15 cellular contexts compared by ENCODE assay signal in genomic region chr2:240588669-240589068, GRCh38. TPM values are rescaled to one million over a fixed set of nuclear protein-coding genes. Genes with fewer than 3 reads are reported as not detected.
A peak's percentile ranks its signal among the peaks of the same experiment; 100 is the strongest.
DNase-seq lines count a peak whose midpoint lies in the region; ATAC-seq and TF ChIP-seq lines count a peak whose summit lies in the region.
"Had no signal": no experiment of that assay in that cellular context is flagged by ENCODE, and none has a peak within 500 bp of the region (broad histone marks: within the 10 kb centered on the region; RNA-seq: fewer than 3 reads in every experiment).

No MANE protein-coding gene starts in this region.

- H3K36me3 Mint-ChIP-seq in CD4-positive, alpha-beta memory T cell: peaks cover 9 to 40% of the 10 kb centered on the region in 2 donors
- H3K36me3 Mint-ChIP-seq in H9 (ENCODE audit: insufficient read depth in 1 of 3, low read depth in 3 of 3): peaks cover 12 to 30% (median 13%) of the 10 kb centered on the region in 3 experiments
- peaks cover 4% of the 10 kb centered on the region for H3K36me3 Mint-ChIP-seq in activated naive CD8-positive, alpha-beta T cell treated with anti-CD3 and anti-CD28 coated beads, Interleukin-2, amount 10 ng/mL, durations not matched to agents 7 days and 5 days
- peaks cover 0 to 23% (median 0%) of the 10 kb centered on the region in 3 donors for H3K36me3 Mint-ChIP-seq in naive thymus-derived CD8-positive, alpha-beta T cell

- H4K91ac ChIP-seq in H9 (ENCODE audit: insufficient read length, low read depth, low read length): no peak overlapping the region

- H4K5ac ChIP-seq in H9 (ENCODE audit: insufficient read length, low read depth, low read length): no peak overlapping the region

- intact Hi-C loops in CD4-positive, alpha-beta memory T cell (cut with micrococcal nuclease): no loop called here
- intact Hi-C loops in prostate gland (cut with DNase I): no loop called here

- no peak for ATAC-seq in activated naive CD8-positive, alpha-beta T cell treated with anti-CD3 and anti-CD28 coated beads, Interleukin-2, amount 10 ng/mL, durations not matched to agents 7 days and 5 days (ENCODE audit: low read depth)
- ATAC-seq in naive thymus-derived CD8-positive, alpha-beta T cell: no peak

- no peak overlapping the region for H3K14ac ChIP-seq in H9 (ENCODE audit: insufficient read depth, low read length)

- no peaks in the 10 kb centered on the region for H3K9me3 Mint-ChIP-seq in CD4-positive, alpha-beta memory T cell
- H3K9me3 Mint-ChIP-seq in H9: peaks cover 0 to 2% of the 10 kb centered on the region in 2 experiments; a peak in 1 of 5 replicates
- no peaks in the 10 kb centered on the region for H3K9me3 Mint-ChIP-seq in activated naive CD8-positive, alpha-beta T cell treated with anti-CD3 and anti-CD28 coated beads, Interleukin-2, amount 10 ng/mL, durations not matched to agents 7 days and 5 days
- H3K9me3 Mint-ChIP-seq in naive thymus-derived CD8-positive, alpha-beta T cell: no peaks in the 10 kb centered on the region
- H3K9me3 Mint-ChIP-seq: IgD-negative memory B cell had no signal

- no peak overlapping the region for H3K56ac ChIP-seq in H9 (ENCODE audit: insufficient read length, low read depth, low read length)

- H2BK15ac ChIP-seq in H9 (ENCODE audit: low read depth, low read length): no peak overlapping the region

- CTCF ChIA-PET in CD4-positive, alpha-beta memory T cell (lab: Charles Lee; ENCODE audit: partially characterized antibody): interaction anchor here (1.2 to 5.3 kb wide), 3 partner anchors 9 to 75 kb away, joined by 6 to 61 read pairs (median 12); no protein-coding TSS in a partner anchor

- peaks cover 5% of the 10 kb centered on the region for H3K79me1 ChIP-seq in H9 (ENCODE audit: insufficient read depth, low read depth, low read length, poor library complexity, severe bottlenecking)

- H3K4ac ChIP-seq in H9 (ENCODE audit: low read depth, low read length): no peak overlapping the region

- H2AFZ ChIP-seq in H9 (ENCODE audit: low read length): no peak overlapping the region

- H3K4me1 ChIP-seq in CD4-positive, alpha-beta memory T cell (ENCODE audit: insufficient read depth, low read length): peaks cover 38% of the 10 kb centered on the region
- H3K4me1 ChIP-seq in H9 (ENCODE audit: insufficient read depth, low read length): peaks cover 12% of the 10 kb centered on the region
- peaks cover 19% of the 10 kb centered on the region for H3K4me1 ChIP-seq in prostate gland (replicated peaks)

- no peak overlapping the region for H3K18ac ChIP-seq in H9 (ENCODE audit: insufficient read length, low read depth, low read length)

- H3K4me3 ChIP-seq in CD4-positive, alpha-beta memory T cell (ENCODE audit: low read length in 2 of 2): no peak overlapping the region
- H3K4me3 ChIP-seq in prostate gland: no peak overlapping the region
- H3K4me3 ChIP-seq: smooth muscle cell had no signal

- no peak overlapping the region for H2BK20ac ChIP-seq in H9 (ENCODE audit: low read depth, low read length, poor library complexity, severe bottlenecking)

- no peaks in the 10 kb centered on the region for H4K20me1 ChIP-seq in H9 (ENCODE audit: control insufficient read depth, insufficient read depth, insufficient read length)

- H3K27me3 ChIP-seq in CD4-positive, alpha-beta memory T cell (ENCODE audit: insufficient read depth, low read length): no peaks in the 10 kb centered on the region
- H3K27me3 ChIP-seq in H9 (ENCODE audit: insufficient read depth, low read length) (no peaks in the 10 kb centered on the region), prostate gland (replicated peaks; ENCODE audit: insufficient read depth) (no peaks in the 10 kb centered on the region)
- H3K27me3 ChIP-seq: transverse colon had no signal

- peaks cover 14% of the 10 kb centered on the region for H3K23me2 ChIP-seq in H9 (ENCODE audit: insufficient read length, low read depth, low read length, poor library complexity, severe bottlenecking)

- H3K36me3 ChIP-seq in CD4-positive, alpha-beta memory T cell (ENCODE audit: insufficient read depth, low read length): peaks cover 36% of the 10 kb centered on the region
- H3K36me3 ChIP-seq in prostate gland: no peaks in the 10 kb centered on the region

- H3T11ph ChIP-seq in H9 (ENCODE audit: low read length): no peak overlapping the region

- no peak overlapping the region for H4K8ac ChIP-seq in H9 (replicated peaks; ENCODE audit: insufficient read length, low read depth, low read length)

- H2AK5ac ChIP-seq in H9 (ENCODE audit: insufficient read length, low read length): no peak overlapping the region

- H3K27me3 Mint-ChIP-seq in CD4-positive, alpha-beta memory T cell: no peaks in the 10 kb centered on the region
- no peaks in the 10 kb centered on the region; the same call in 1 of the 2 replicates for H3K27me3 Mint-ChIP-seq in H9 (ENCODE audit: low read depth)
- H3K27me3 Mint-ChIP-seq in activated naive CD8-positive, alpha-beta T cell treated with anti-CD3 and anti-CD28 coated beads, Interleukin-2, amount 10 ng/mL, durations not matched to agents 7 days and 5 days: no peaks in the 10 kb centered on the region
- H3K27me3 Mint-ChIP-seq in naive thymus-derived CD8-positive, alpha-beta T cell: no peaks in the 10 kb centered on the region
- H3K27me3 Mint-ChIP-seq: IgD-negative memory B cell had no signal

- TF ChIP-seq CTCF in H9 (conservative IDR thresholded peaks at IDR 0.05) (no peak), prostate gland (IDR thresholded peaks at IDR 0.05) (no peak)

- no peak overlapping the region for H2BK120ac ChIP-seq in H9 (ENCODE audit: low read depth, low read length, poor library complexity, severe bottlenecking)

- H3K9me3 ChIP-seq in CD4-positive, alpha-beta memory T cell (ENCODE audit: control insufficient read depth in 1 of 2, low read length in 2 of 2): no peaks in the 10 kb centered on the region
- H3K9me3 ChIP-seq in H9 (ENCODE audit: control insufficient read depth, low read depth, low read length) (no peaks in the 10 kb centered on the region), prostate gland (no peaks in the 10 kb centered on the region)
- H3K9me3 ChIP-seq: transverse colon had no signal

- H3K79me2 ChIP-seq in H9 (ENCODE audit: insufficient read depth, low read length): peaks cover 13% of the 10 kb centered on the region

- no peak overlapping the region for H3K4me2 ChIP-seq in H9 (ENCODE audit: insufficient read depth, insufficient read length, low read length)

- no peak overlapping the region for H3K23ac ChIP-seq in H9 (ENCODE audit: insufficient read length, low read depth, low read length)

- H3K4me3 Mint-ChIP-seq in CD4-positive, alpha-beta memory T cell: peak overlapping the region; percentile 34 to 98 (median 94)
- H3K4me3 Mint-ChIP-seq in H9: peak overlapping the region; percentile 95 to 97; a peak in 3 of 5 replicates
- H3K4me3 Mint-ChIP-seq in activated naive CD8-positive, alpha-beta T cell treated with anti-CD3 and anti-CD28 coated beads, Interleukin-2, amount 10 ng/mL, durations not matched to agents 7 days and 5 days: peak overlapping the region; percentile 95
- H3K4me3 Mint-ChIP-seq in naive thymus-derived CD8-positive, alpha-beta T cell: peak overlapping the region; percentile 2 to 96 (median 94)

- no peak overlapping the region for H2BK5ac ChIP-seq in H9 (ENCODE audit: insufficient read length, low read length)

- peak overlapping the region; percentile 62 to 95 (median 73) for H3K27ac Mint-ChIP-seq in CD4-positive, alpha-beta memory T cell
- H3K27ac Mint-ChIP-seq in H9: 0 out of 7 replicates have a peak overlapping the region, but pooled peaks of 1 of the 3 experiments have one; percentile 6
- peak overlapping the region; percentile 17 for H3K27ac Mint-ChIP-seq in activated naive CD8-positive, alpha-beta T cell treated with anti-CD3 and anti-CD28 coated beads, Interleukin-2, amount 10 ng/mL, durations not matched to agents 7 days and 5 days
- peak overlapping the region in 8 of 10 donors; percentile 28 to 97 (median 81) for H3K27ac Mint-ChIP-seq in naive thymus-derived CD8-positive, alpha-beta T cell

- no peak overlapping the region for H3K27ac ChIP-seq in CD4-positive, alpha-beta memory T cell (ENCODE audit: low read depth, low read length)
- no peak overlapping the region for H3K27ac ChIP-seq in H9 (ENCODE audit: insufficient read length, low read depth, low read length)
- no peak overlapping the region for H3K27ac ChIP-seq in prostate gland
- H3K27ac ChIP-seq: transverse colon had no signal

- DNase-seq in CD4-positive, alpha-beta memory T cell: no peak
- DNase-seq in H9 (no peak), NCI-H187 (lab: John Stamatoyannopoulos, UW) (no peak), NOMO-1 treated with DMSO at 0.1 percent for 48 hours (lab: John Stamatoyannopoulos, UW; ENCODE audit: unreplicated experiment) (no peak), prostate gland (ENCODE audit: low spot score) (no peak), Ammon's horn (ENCODE audit: low spot score) (no peak)
- DNase-seq in activated naive CD8-positive, alpha-beta T cell treated with anti-CD3 and anti-CD28 coated beads, Interleukin-2, amount 10 ng/mL, durations not matched to agents 7 days and 5 days: no peak
- DNase-seq in naive thymus-derived CD8-positive, alpha-beta T cell: peak in 1 of 10 donors; percentile 22
- DNase-seq: activated CD4-positive, alpha-beta T cell treated with anti-CD3 and anti-CD28 coated beads, Interleukin-2, amount 50 U/mL, for 48 hours; effector CD4-positive, alpha-beta T cell; foreskin melanocyte; islet precursor cell; transverse colon had no signal

- no peak overlapping the region for H2BK12ac ChIP-seq in H9 (ENCODE audit: insufficient read length, low read depth, low read length)

- peaks cover 23 to 46% (median 33%) of the 10 kb centered on the region in 4 donors for H3K4me1 Mint-ChIP-seq in CD4-positive, alpha-beta memory T cell
- H3K4me1 Mint-ChIP-seq in H9: peaks cover 23 to 27% of the 10 kb centered on the region in 2 experiments
- peaks cover 37% of the 10 kb centered on the region for H3K4me1 Mint-ChIP-seq in activated naive CD8-positive, alpha-beta T cell treated with anti-CD3 and anti-CD28 coated beads, Interleukin-2, amount 10 ng/mL, durations not matched to agents 7 days and 5 days
- H3K4me1 Mint-ChIP-seq in naive thymus-derived CD8-positive, alpha-beta T cell: peaks cover 31 to 70% (median 43%) of the 10 kb centered on the region in 4 donors

- no peak for TF ChIP-seq POLR2A in prostate gland (IDR thresholded peaks at IDR 0.05)

- WGBS in H9 (ENCODE audit: extremely low coverage, insufficient read length, low lambda C conversion rate): 100% methylated on average over 1 of the region's 4 CpGs
- WGBS in prostate gland: 74% methylated on average over 4 of the region's 4 CpGs

- H3K9ac ChIP-seq in H9 (ENCODE audit: extremely low read depth, insufficient read length, low read length): no peak overlapping the region

- POLR2A ChIA-PET in CD4-positive, alpha-beta memory T cell (lab: Charles Lee; ENCODE audit: partially characterized antibody): interaction anchor here (1.4 to 7.7 kb wide), 3 partner anchors 11 to 35 kb away, joined by 3 to 461 read pairs (median 69); partner anchors contain the start of genes DUSP28, GPR35 and RNPEPL1
- POLR2A ChIA-PET in activated naive CD8-positive, alpha-beta T cell treated with anti-CD3 and anti-CD28 coated beads, Interleukin-2, amount 10 ng/mL, durations not matched to agents 7 days and 5 days (lab: Charles Lee): interaction anchor here (1.0 to 10.2 kb wide), 5 partner anchors 16 to 33 kb away, joined by 3 to 178 read pairs (median 41); partner anchors contain the start of gene RNPEPL1
- POLR2A ChIA-PET in naive thymus-derived CD8-positive, alpha-beta T cell (lab: Charles Lee): interaction anchor here (0.8 to 11.3 kb wide), 2 partner anchors 24 to 55 kb away, joined by 3 to 461 read pairs; partner anchors contain the start of genes ANKMY1, DUSP28 and RNPEPL1

RNA-seq across cellular contexts. Expression of gene CAPN10, which starts 2.1 kb away (rescaled TPM):
- total RNA-seq in CD4-positive, alpha-beta memory T cell: 10 to 100 TPM; 80.6 to 83.0 TPM
- polyA plus RNA-seq in CD4-positive, alpha-beta memory T cell: 10 to 100 TPM in 1 of 2 donors, 1 to 10 TPM in 1; 9.9 to 18.7 TPM
- 45.0 and 47.4 TPM in 2 replicates for total RNA-seq in H9 (2021)
- 10 to 100 TPM; 72.3 to 74.2 TPM for total RNA-seq in activated naive CD8-positive, alpha-beta T cell treated with anti-CD3 and anti-CD28 coated beads, Interleukin-2, amount 10 ng/mL, durations not matched to agents 7 days and 5 days
- total RNA-seq in naive thymus-derived CD8-positive, alpha-beta T cell: 10 to 100 TPM; 91.1 to 93.2 TPM
- polyA plus RNA-seq in naive thymus-derived CD8-positive, alpha-beta T cell: 10 to 100 TPM in 1 of 3 donors, 1 to 10 TPM in 2; 6.7 to 21.4 (median 9.8) TPM
- 10 to 100 TPM; 25.5 to 68.4 TPM for total RNA-seq in prostate gland

RNA-seq across cellular contexts. Expression of gene RNPEPL1, which starts 20.4 kb away (rescaled TPM):
- total RNA-seq in CD4-positive, alpha-beta memory T cell: 100 to 1,000 TPM; 140 to 145 TPM
- 100 to 1,000 TPM in 1 of 2 donors, 10 to 100 TPM in 1; 13.6 to 100 TPM for polyA plus RNA-seq in CD4-positive, alpha-beta memory T cell
- total RNA-seq in H9 (2021) (22.5 and 24.7 TPM in 2 replicates), prostate gland (10 to 100 TPM; 36.9 to 94.7 TPM)
- 100 to 1,000 TPM; 124 TPM for total RNA-seq in activated naive CD8-positive, alpha-beta T cell treated with anti-CD3 and anti-CD28 coated beads, Interleukin-2, amount 10 ng/mL, durations not matched to agents 7 days and 5 days
- 100 to 1,000 TPM; 121 to 123 TPM for total RNA-seq in naive thymus-derived CD8-positive, alpha-beta T cell
- 10 to 100 TPM; 17.8 to 67.0 (median 39.8) TPM for polyA plus RNA-seq in naive thymus-derived CD8-positive, alpha-beta T cell

RNA-seq across cellular contexts. Expression of gene DUSP28, which starts 28.5 kb away (rescaled TPM):
- total RNA-seq in CD4-positive, alpha-beta memory T cell: 10 to 100 TPM; 16.3 to 19.4 TPM
- 10 to 100 TPM; 18.2 to 18.5 TPM for polyA plus RNA-seq in CD4-positive, alpha-beta memory T cell
- total RNA-seq in H9 (2021): 1.6 and 2.9 TPM in 2 replicates
- total RNA-seq in activated naive CD8-positive, alpha-beta T cell treated with anti-CD3 and anti-CD28 coated beads, Interleukin-2, amount 10 ng/mL, durations not matched to agents 7 days and 5 days: 10 to 100 TPM; 12.3 to 13.8 TPM
- total RNA-seq in naive thymus-derived CD8-positive, alpha-beta T cell: 10 to 100 TPM; 23.2 to 24.0 TPM
- 10 to 100 TPM; 18.8 to 23.9 (median 22.9) TPM for polyA plus RNA-seq in naive thymus-derived CD8-positive, alpha-beta T cell
- total RNA-seq in prostate gland: 10 to 100 TPM; 18.4 to 18.6 TPM

RNA-seq across cellular contexts. Expression of gene ANKMY1, which starts 30.9 kb away (rescaled TPM):
- 10 to 100 TPM; 71.4 to 84.8 TPM for total RNA-seq in CD4-positive, alpha-beta memory T cell
- polyA plus RNA-seq in CD4-positive, alpha-beta memory T cell: 10 to 100 TPM in 1 of 2 donors, 1 to 10 TPM in 1; 9.4 to 15.2 TPM
- 8.6 and 13.7 TPM in 2 replicates for total RNA-seq in H9 (2021)
- total RNA-seq in activated naive CD8-positive, alpha-beta T cell treated with anti-CD3 and anti-CD28 coated beads, Interleukin-2, amount 10 ng/mL, durations not matched to agents 7 days and 5 days: 10 to 100 TPM; 50.9 to 53.2 TPM
- total RNA-seq in naive thymus-derived CD8-positive, alpha-beta T cell: 10 to 100 TPM; 69.1 to 69.7 TPM
- polyA plus RNA-seq in naive thymus-derived CD8-positive, alpha-beta T cell: 10 to 100 TPM in 2 of 3 donors, 1 to 10 TPM in 1; 9.1 to 16.8 (median 10.3) TPM
- total RNA-seq in prostate gland: 10 to 100 TPM; 22.7 to 31.4 TPM

RNA-seq across cellular contexts. Expression of gene GPR35, which starts 36.6 kb away (rescaled TPM):
- 1 to 10 TPM; 6.3 to 6.8 TPM for total RNA-seq in CD4-positive, alpha-beta memory T cell
- polyA plus RNA-seq in CD4-positive, alpha-beta memory T cell: 1 to 10 TPM in 1 of 2 donors, under 1 TPM in 1; 0.71 to 1.3 TPM
- total RNA-seq in H9 (2021): 0.66 and 1.4 TPM in 2 replicates
- total RNA-seq in activated naive CD8-positive, alpha-beta T cell treated with anti-CD3 and anti-CD28 coated beads, Interleukin-2, amount 10 ng/mL, durations not matched to agents 7 days and 5 days: 10 to 100 TPM; 19.2 to 19.3 TPM
- total RNA-seq in naive thymus-derived CD8-positive, alpha-beta T cell: 1 to 10 TPM; 8.9 to 9.8 TPM
- polyA plus RNA-seq in naive thymus-derived CD8-positive, alpha-beta T cell: 1 to 10 TPM; 1.3 to 1.7 (median 1.6) TPM
- 1 to 10 TPM; 3.3 to 4.6 TPM for total RNA-seq in prostate gland
- polyA plus RNA-seq: IgD-negative memory B cell had no signal
